Comparison of ENCODE assay signal across 11 cellular contexts in the genomic region with DNA sequence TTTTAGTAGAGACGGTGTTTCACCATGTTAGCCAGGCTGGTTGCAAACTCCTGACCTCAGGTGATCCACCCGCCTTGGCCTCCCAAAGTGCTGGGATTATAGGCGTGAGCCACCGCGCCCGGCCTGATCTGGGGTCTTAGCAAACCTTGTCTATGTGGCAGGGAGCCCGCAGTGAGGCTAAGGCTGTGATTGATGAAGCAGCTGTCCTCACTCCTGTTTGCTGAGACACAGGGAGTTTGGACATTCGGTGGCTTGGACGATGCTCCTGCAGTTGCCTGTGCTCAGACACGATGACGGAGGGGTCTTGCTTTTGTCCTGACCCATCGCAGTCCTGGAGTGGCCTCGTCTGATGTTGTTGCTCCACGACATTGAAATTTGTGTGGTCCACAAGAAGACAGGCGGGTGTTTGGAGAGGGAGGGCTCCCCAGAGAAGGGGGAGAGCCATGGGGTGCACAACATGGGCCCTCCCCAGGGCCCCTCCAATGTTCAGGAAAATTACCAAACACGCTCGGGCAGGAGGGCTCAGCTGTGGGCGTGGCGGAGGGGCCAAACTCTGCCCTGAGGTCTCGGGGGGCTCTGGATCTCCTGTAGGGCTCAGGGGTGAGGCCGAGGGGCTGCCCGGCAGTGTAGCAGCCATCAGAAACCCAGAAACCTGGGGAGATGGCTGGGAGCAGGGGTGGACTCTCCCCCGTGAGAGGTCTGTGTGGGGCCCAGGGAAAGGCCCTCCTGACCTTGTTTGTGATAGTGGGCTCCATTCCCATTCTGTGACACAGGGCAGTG.
"Had no signal": no experiment of that assay in that cellular context is flagged by ENCODE, and none has a peak within 500 bp of the region (broad histone marks: within the 10 kb centered on the region; RNA-seq: fewer than 3 reads in every experiment).

No MANE protein-coding gene starts in this region.

- DNase-seq: activated CD4-positive, alpha-beta T cell treated with anti-CD3 and anti-CD28 coated beads, Interleukin-2, amount 50 U/mL, for 4 hours; body of pancreas; hippocampal formation; stimulated activated naive B cell treated with anti-CD40 and anti-IgM and Interleukin-4, amounts not matched to agents 10 μg/mL and 1 μg/mL and 100 μg/mL, for 72 hours; SW 1271; T-helper 2 cell had no signal

- H3K27ac ChIP-seq: body of pancreas, epithelial cell of prostate, lower lobe of right lung, ovary, right lobe of liver had no signal

- H3K27me3 ChIP-seq: body of pancreas, ovary, right lobe of liver had no signal

- ATAC-seq: body of pancreas; stimulated activated naive B cell treated with anti-CD40 and anti-IgM and Interleukin-4, amounts not matched to agents 10 μg/mL and 1 μg/mL and 100 μg/mL, for 72 hours had no signal

- H3K9me3 ChIP-seq: body of pancreas, lower lobe of right lung, ovary, right lobe of liver had no signal

- H3K36me3 ChIP-seq: lower lobe of right lung, ovary, right lobe of liver had no signal

- H3K4me3 ChIP-seq: body of pancreas, dorsolateral prefrontal cortex, lower lobe of right lung, ovary, right lobe of liver had no signal
